Comparison of ENCODE assay signal across 22 cellular contexts in genomic region chr5:82834151-82834550, GRCh38.
"Had no signal": no experiment of that assay in that cellular context is flagged by ENCODE, and none has a peak within 500 bp of the region (broad histone marks: within the 10 kb centered on the region; RNA-seq: fewer than 3 reads in every experiment).

No MANE protein-coding gene starts in this region.

- H3K4me1 Mint-ChIP-seq: naive B cell had no signal

- H3K4me3 ChIP-seq: colonic mucosa, esophagus squamous epithelium, gastroesophageal sphincter, heart left ventricle, left lung, lower lobe of right lung, mucosa of descending colon had no signal

- ATAC-seq: effector memory CD8-positive, alpha-beta T cell; esophagus mucosa; foreskin keratinocyte; gastroesophageal sphincter; heart left ventricle; left cardiac atrium; left lung; left ventricle myocardium superior; lower lobe of right lung; mucosa of descending colon had no signal

- DNase-seq: colonic mucosa; cortex of kidney; effector CD8-positive, alpha-beta T cell; effector memory CD8-positive, alpha-beta T cell; endodermal cell; erythroblast; esophagus squamous epithelium; foreskin keratinocyte; heart left ventricle; hippocampal formation; left cardiac atrium; left lung; left ventricle myocardium superior; lower lobe of right lung; mesenchymal stem cell; mucosa of descending colon; naive B cell had no signal

- H3K36me3 ChIP-seq: colonic mucosa, esophagus squamous epithelium, gastroesophageal sphincter, heart left ventricle, left lung, lower lobe of right lung had no signal

- H3K27ac Mint-ChIP-seq: dendritic cell treated with granulocyte-macrophage colony-stimulating factor and Interleukin-4, amounts not matched to agents 40 ng/mL and 50 ng/mL, for 4 days; effector memory CD8-positive, alpha-beta T cell; endodermal cell; mesothelial cell of epicardium; naive B cell had no signal

- H3K9me3 ChIP-seq: colonic mucosa, gastroesophageal sphincter, lower lobe of right lung, mucosa of descending colon had no signal

- H3K27me3 ChIP-seq: colonic mucosa, esophagus squamous epithelium, foreskin keratinocyte, gastroesophageal sphincter, heart left ventricle, left lung had no signal

- H3K4me1 ChIP-seq: colonic mucosa, esophagus squamous epithelium, foreskin keratinocyte, gastroesophageal sphincter, heart left ventricle, left lung, lower lobe of right lung had no signal

- H3K27ac ChIP-seq: colonic mucosa, epithelial cell of prostate, esophagus squamous epithelium, foreskin keratinocyte, gastroesophageal sphincter, heart left ventricle, left lung, lower lobe of right lung had no signal

- H3K27me3 Mint-ChIP-seq: dendritic cell treated with granulocyte-macrophage colony-stimulating factor and Interleukin-4, amounts not matched to agents 40 ng/mL and 50 ng/mL, for 4 days; effector memory CD8-positive, alpha-beta T cell; naive B cell had no signal

- H3K4me3 Mint-ChIP-seq: dendritic cell treated with granulocyte-macrophage colony-stimulating factor and Interleukin-4, amounts not matched to agents 40 ng/mL and 50 ng/mL, for 4 days; effector memory CD8-positive, alpha-beta T cell; endodermal cell; mesothelial cell of epicardium; naive B cell had no signal
